Comparison of ENCODE assay signal across 8 cellular contexts in the genomic region with DNA sequence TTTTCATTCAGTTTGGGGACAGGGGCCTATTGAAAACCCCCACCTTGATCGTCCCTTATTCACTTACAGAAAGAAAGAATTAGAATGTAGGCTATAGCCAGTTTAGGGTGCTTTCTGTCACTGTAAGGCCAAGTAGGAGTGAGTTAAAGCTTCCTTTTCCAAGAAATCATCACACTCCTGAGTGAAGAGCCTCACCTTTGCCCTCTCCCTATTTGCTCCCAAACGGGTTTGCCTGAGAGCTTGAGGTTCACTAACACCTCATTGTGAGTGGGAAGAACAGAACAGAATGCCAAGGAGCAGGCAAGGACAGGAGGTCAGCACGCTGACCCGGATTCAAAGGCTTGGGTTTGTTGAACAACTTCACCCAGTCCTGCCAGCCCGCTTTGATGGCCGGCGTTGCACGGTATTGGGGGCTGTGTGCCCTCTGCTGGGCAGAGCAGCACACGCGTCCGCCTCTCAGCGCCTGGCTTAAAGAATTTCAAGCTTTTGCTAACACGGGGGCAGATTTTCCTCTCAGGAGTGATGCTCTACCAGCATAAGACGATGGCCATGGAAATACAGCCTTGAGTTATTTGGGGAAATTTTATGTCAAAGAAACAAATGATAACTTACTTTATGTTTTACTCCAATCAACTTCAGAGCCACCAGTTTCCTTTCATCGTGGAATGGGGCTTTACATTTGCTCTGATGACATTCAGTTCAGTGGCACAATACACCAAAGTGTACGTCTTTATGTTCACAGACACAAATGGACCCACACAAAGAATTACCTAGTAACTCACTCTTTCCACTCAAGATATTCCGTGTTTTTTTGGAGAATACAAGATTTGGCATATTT.
A peak's percentile ranks its signal among the peaks of the same experiment; 100 is the strongest.
DNase-seq lines count a peak whose midpoint lies in the region; ATAC-seq and TF ChIP-seq lines count a peak whose summit lies in the region.

No MANE protein-coding gene starts in this region.

- H3K9me3 ChIP-seq in HCT116 (ENCODE audit: control insufficient read depth in 1 of 2, insufficient read depth in 1 of 2, low read depth in 1 of 2, low read length in 2 of 2), result no peaks in the 10 kb centered on the region

- no peaks in the 10 kb centered on the region for H3K79me2 ChIP-seq in HCT116 (ENCODE audit: insufficient read depth, low read length)

- H3K27ac ChIP-seq in HCT116 (ENCODE audit: low read depth, low read length), result no peak overlapping the region
- H3K27ac ChIP-seq in brain microvascular endothelial cell, result no peak overlapping the region

- POLR2A ChIA-PET in MCF 10A (lab: Yijun Ruan, JAX) (no interaction called here), HCT116 (lab: Charles Lee) (no interaction called here)

- H3K4me1 Mint-ChIP-seq in MCF 10A (ENCODE audit: insufficient read depth, unreplicated experiment), result no peaks in the 10 kb centered on the region
- H3K4me1 Mint-ChIP-seq in stimulated activated memory B cell treated with anti-CD40 and anti-IgM and Interleukin-4, amounts not matched to agents 10 μg/mL and 1 μg/mL and 100 μg/mL, for 72 hours, result no peaks in the 10 kb centered on the region

- in situ Hi-C loops in T47D (cut with HindIII; ENCODE audit: low pct_unique_long_range_greater_than_20kb, low sequenced_read_pairs), result no loop called here
- in situ Hi-C loops in brain microvascular endothelial cell (cut with HindIII; ENCODE audit: low pct_ligation_motif_present, low sequenced_read_pairs), result no loop called here

- H2AFZ ChIP-seq in HCT116 (ENCODE audit: low read depth, low read length, poor library complexity, severe bottlenecking), result no peak overlapping the region

- H3K36me3 ChIP-seq in HCT116 (ENCODE audit: control insufficient read depth in 1 of 2, insufficient read depth in 2 of 2, low read length in 2 of 2) (no peaks in the 10 kb centered on the region), brain microvascular endothelial cell (replicated peaks) (no peaks in the 10 kb centered on the region)

- no peak overlapping the region for H3K4me3 Mint-ChIP-seq in MCF 10A (ENCODE audit: unreplicated experiment)
- no peak overlapping the region for H3K4me3 Mint-ChIP-seq in stimulated activated memory B cell treated with anti-CD40 and anti-IgM and Interleukin-4, amounts not matched to agents 10 μg/mL and 1 μg/mL and 100 μg/mL, for 72 hours

- no peak overlapping the region for H3K9ac ChIP-seq in HCT116 (ENCODE audit: low read length)

- peak; percentile 69 for TF ChIP-seq RAD21 in HCT116 (IDR thresholded peaks at IDR 0.05; ENCODE audit: low read depth)

- CTCF ChIA-PET in MCF 10A (lab: Yijun Ruan, JAX) (no interaction called here), HCT116 (lab: Charles Lee) (interaction anchor here (0.6 to 2.0 kb wide), 4 partner anchors 17 to 372 kb away, joined by 3 to 16 read pairs (median 3); no protein-coding TSS in a partner anchor)

- no peaks in the 10 kb centered on the region for H4K20me1 ChIP-seq in HCT116 (ENCODE audit: insufficient read depth)

- H3K4me3 ChIP-seq in HCT116 (replicated peaks in 1 of 2; ENCODE audit: low read depth in 1 of 2, low read length in 2 of 2) (no peak overlapping the region), brain microvascular endothelial cell (ENCODE audit: low read depth, low read length) (no peak overlapping the region)

- no peak overlapping the region for H3K4me2 ChIP-seq in HCT116 (ENCODE audit: low read length)

- no peak overlapping the region for H3K27ac Mint-ChIP-seq in MCF 10A (ENCODE audit: low read depth, unreplicated experiment)
- H3K27ac Mint-ChIP-seq in stimulated activated memory B cell treated with anti-CD40 and anti-IgM and Interleukin-4, amounts not matched to agents 10 μg/mL and 1 μg/mL and 100 μg/mL, for 72 hours, result no peak overlapping the region

- ATAC-seq in HCT116 (peak; percentile 98), left colon (peak; percentile 80)
- ATAC-seq in stimulated activated memory B cell treated with anti-CD40 and anti-IgM and Interleukin-4, amounts not matched to agents 10 μg/mL and 1 μg/mL and 100 μg/mL, for 72 hours, result peak; percentile 61

- H3K9me2 ChIP-seq in HCT116 (ENCODE audit: insufficient read depth), result no peaks in the 10 kb centered on the region

- peak; percentile 49 to 74 for DNase-seq in T47D (ENCODE audit: low read depth in 1 of 2, low spot score in 1 of 2)
- no peak for DNase-seq in MCF 10A (ENCODE audit: unreplicated experiment)
- DNase-seq in HCT116 (ENCODE audit: low read depth, low spot score), result peak; percentile 10
- DNase-seq in NAMALWA (ENCODE audit: low spot score), result peak; percentile 67
- peak; percentile 25 for DNase-seq in brain microvascular endothelial cell
- peak; percentile 24 to 42 for DNase-seq in left colon
- DNase-seq in effector CD8-positive, alpha-beta T cell (lab: John Stamatoyannopoulos, UW), result no peak

- intact Hi-C loops in MCF 10A (cut with micrococcal nuclease) (no loop called here), HCT116 (cut with micrococcal nuclease) (loop anchor here (1.0 to 2.0 kb wide), 2 partner anchors 276 to 372 kb away; no protein-coding TSS in a partner anchor), left colon (cut with DNase I, micrococcal nuclease) (loop anchor here in 1 of 2 donors (10.0 kb wide), 1 partner anchor 280 kb away; no protein-coding TSS in a partner anchor)

- peaks cover 7% of the 10 kb centered on the region for H3K9me3 Mint-ChIP-seq in MCF 10A (ENCODE audit: unreplicated experiment)
- no peaks in the 10 kb centered on the region for H3K9me3 Mint-ChIP-seq in stimulated activated memory B cell treated with anti-CD40 and anti-IgM and Interleukin-4, amounts not matched to agents 10 μg/mL and 1 μg/mL and 100 μg/mL, for 72 hours

- H3K27me3 ChIP-seq in HCT116 (ENCODE audit: insufficient read depth, low read length) (no peaks in the 10 kb centered on the region), brain microvascular endothelial cell (replicated peaks) (no peaks in the 10 kb centered on the region)

- no peaks in the 10 kb centered on the region for H3K4me1 ChIP-seq in HCT116 (ENCODE audit: control insufficient read depth in 1 of 2, insufficient read depth in 2 of 2, low read length in 2 of 2)

- BruUV-seq in MCF 10A (replicated peaks; lab: Mats Ljungman, UMichigan) (no TSS peak), HCT116 (replicated peaks; lab: Mats Ljungman, UMichigan) (no TSS peak)

- no peaks in the 10 kb centered on the region for H3K27me3 Mint-ChIP-seq in MCF 10A (ENCODE audit: insufficient read depth, unreplicated experiment)
- peaks cover 9% of the 10 kb centered on the region for H3K27me3 Mint-ChIP-seq in stimulated activated memory B cell treated with anti-CD40 and anti-IgM and Interleukin-4, amounts not matched to agents 10 μg/mL and 1 μg/mL and 100 μg/mL, for 72 hours

- no peak for TF ChIP-seq POLR2A in HCT116 (IDR thresholded peaks at IDR 0.05; ENCODE audit: borderline replicate concordance, extremely low read depth, insufficient read depth, insufficient read length)

- H3K36me3 Mint-ChIP-seq in MCF 10A (ENCODE audit: insufficient read depth, unreplicated experiment), result no peaks in the 10 kb centered on the region
- H3K36me3 Mint-ChIP-seq in stimulated activated memory B cell treated with anti-CD40 and anti-IgM and Interleukin-4, amounts not matched to agents 10 μg/mL and 1 μg/mL and 100 μg/mL, for 72 hours, result no peaks in the 10 kb centered on the region

- TF ChIP-seq CTCF in MCF 10A (IDR thresholded peaks at IDR 0.05; ENCODE audit: unreplicated experiment) (no peak), HCT116 (IDR thresholded peaks at IDR 0.05 in 2 of 3, conservative IDR thresholded peaks at IDR 0.05 in 1 of 3; ENCODE audit: borderline replicate concordance in 1 of 3, insufficient read depth in 1 of 3, low read depth in 2 of 3, low read length in 2 of 3) (peak; percentile 53 to 81 (median 81); a peak in 5 of 6 replicates), brain microvascular endothelial cell (IDR thresholded peaks at IDR 0.05; ENCODE audit: low read depth, low read length, missing control alignments) (peak; percentile 96)

- RAD21 ChIA-PET in HCT116 (lab: Charles Lee; ENCODE audit: low non-redundant PET in 1 of 2, low total read pairs in 2 of 2, uncharacterized antibody in 2 of 2, unreplicated experiment in 2 of 2), result no interaction called here

TF ChIP-seq in HCT116, 20 proteins besides CTCF, POLR2A, EP300 and RAD21:
- peak; percentile 68 for TF ChIP-seq TCF7L2 (IDR thresholded peaks at IDR 0.05; ENCODE audit: borderline replicate concordance, extremely low read depth, insufficient read depth, insufficient read length)
- no peak for TF ChIP-seq EGR1 (IDR thresholded peaks at IDR 0.05; ENCODE audit: low read depth)
- TF ChIP-seq, protein P1, sequence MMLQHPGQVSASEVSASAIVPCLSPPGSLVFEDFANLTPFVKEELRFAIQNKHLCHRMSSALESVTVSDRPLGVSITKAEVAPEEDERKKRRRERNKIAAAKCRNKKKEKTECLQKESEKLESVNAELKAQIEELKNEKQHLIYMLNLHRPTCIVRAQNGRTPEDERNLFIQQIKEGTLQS (IDR thresholded peaks at IDR 0.05), result no peak

Comparison
In these comparisons a context has a peak if more than half of its experiments do, and no peak if none do; other contexts are left out.
1. DNase-seq: peak in T47D (2 of 2), HCT116 (single experiment), NAMALWA (single experiment), brain microvascular endothelial cell (single experiment) and left colon (2 of 2); none in MCF 10A (single experiment) and effector CD8-positive, alpha-beta T cell (single experiment).
2. Peak in every context shown above with its lines, with median percentiles within 50 percentile points of each other: ATAC-seq.